In the genomic region with DNA sequence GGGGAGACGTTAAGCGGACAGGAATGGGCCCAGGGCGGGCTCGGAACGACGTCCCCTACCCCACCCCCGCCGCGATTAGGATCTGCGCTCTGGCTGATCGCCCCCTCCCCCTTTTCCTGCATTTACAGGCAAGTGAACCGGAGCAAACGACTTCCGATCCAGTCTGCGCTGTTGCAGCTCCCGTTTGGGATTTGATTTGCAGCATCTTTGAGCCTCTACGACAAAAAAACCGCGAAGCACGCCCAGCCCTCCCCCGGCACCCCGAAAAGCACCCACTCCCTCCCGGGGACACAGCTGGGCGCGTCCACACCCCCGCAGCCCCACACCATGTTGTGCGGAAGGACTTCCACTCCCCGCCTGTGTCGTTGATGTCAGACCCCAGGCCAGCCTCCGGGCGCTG, we compare ENCODE assay signal across 8 cellular contexts. TPM values are rescaled to one million over a fixed set of nuclear protein-coding genes. Genes with fewer than 3 reads are reported as not detected.
DNase-seq lines count a peak whose midpoint lies in the region; ATAC-seq and TF ChIP-seq lines count a peak whose summit lies in the region.
"Not testable (repeated sequence)": the region's sequence is repeated elsewhere in the genome, so short reads cannot be mapped to it uniquely, and the experiment has no call there.

No MANE protein-coding gene starts in this region.

- H3K27ac ChIP-seq in Peyer's patch, upper lobe of right lung: not testable (repeated sequence)

- intact Hi-C loops in activated T-helper 1 cell treated with anti-CD3 and anti-CD28 coated beads, Interleukin-12 subunit alpha, Interleukin-12 subunit beta, Interleukin-2, Interleukin-4 antibody, amounts not matched to agents 30 ng/mL and 10 ng/mL and 1 ng/mL, durations not matched to agents 14 hours and 24 hours and 36 hours (cut with micrococcal nuclease); Right ventricle myocardium superior (cut with DNase I); upper lobe of right lung (cut with DNase I): not testable (repeated sequence)

- H3K9me3 ChIP-seq in Peyer's patch, upper lobe of right lung: not testable (repeated sequence)

- H3K4me1 Mint-ChIP-seq in activated T-helper 1 cell treated with anti-CD3 and anti-CD28 coated beads, Interleukin-12 subunit alpha, Interleukin-12 subunit beta, Interleukin-2, Interleukin-4 antibody, amounts not matched to agents 30 ng/mL and 10 ng/mL and 1 ng/mL, durations not matched to agents 14 hours and 24 hours and 36 hours (ENCODE audit: low read depth): not testable (repeated sequence)

- peak overlapping the region; percentile 84 for H3K4me3 Mint-ChIP-seq in activated T-helper 1 cell treated with anti-CD3 and anti-CD28 coated beads, Interleukin-12 subunit alpha, Interleukin-12 subunit beta, Interleukin-2, Interleukin-4 antibody, amounts not matched to agents 30 ng/mL and 10 ng/mL and 1 ng/mL, durations not matched to agents 14 hours and 24 hours and 36 hours

- not testable (repeated sequence) for H3K36me3 Mint-ChIP-seq in activated T-helper 1 cell treated with anti-CD3 and anti-CD28 coated beads, Interleukin-12 subunit alpha, Interleukin-12 subunit beta, Interleukin-2, Interleukin-4 antibody, amounts not matched to agents 30 ng/mL and 10 ng/mL and 1 ng/mL, durations not matched to agents 14 hours and 24 hours and 36 hours (ENCODE audit: low read depth)

- TF ChIP-seq CTCF in Peyer's patch (IDR thresholded peaks at IDR 0.05); choroid plexus epithelial cell (conservative IDR thresholded peaks at IDR 0.05; ENCODE audit: low read depth, low read length); upper lobe of right lung (IDR thresholded peaks at IDR 0.05): not testable (repeated sequence)

- not testable (repeated sequence) for H3K4me1 ChIP-seq in Peyer's patch, upper lobe of right lung

- H3K27ac Mint-ChIP-seq in activated T-helper 1 cell treated with anti-CD3 and anti-CD28 coated beads, Interleukin-12 subunit alpha, Interleukin-12 subunit beta, Interleukin-2, Interleukin-4 antibody, amounts not matched to agents 30 ng/mL and 10 ng/mL and 1 ng/mL, durations not matched to agents 14 hours and 24 hours and 36 hours: not testable (repeated sequence)

- H3K4me3 ChIP-seq in Peyer's patch (peak overlapping the region in 2 of 4 donors; percentile 31 to 53), choroid plexus epithelial cell (ENCODE audit: low read depth, low read length) (peak overlapping the region; percentile 51), upper lobe of right lung (peak overlapping the region; percentile 39)

- not testable (repeated sequence) for H3K9me3 Mint-ChIP-seq in activated T-helper 1 cell treated with anti-CD3 and anti-CD28 coated beads, Interleukin-12 subunit alpha, Interleukin-12 subunit beta, Interleukin-2, Interleukin-4 antibody, amounts not matched to agents 30 ng/mL and 10 ng/mL and 1 ng/mL, durations not matched to agents 14 hours and 24 hours and 36 hours

- DNase-seq in ELR (ENCODE audit: low read depth) (peak; percentile 16), Peyer's patch (peak in 2 of 3 donors; percentile 27 to 37), choroid plexus epithelial cell (ENCODE audit: low read depth) (peak; percentile 18), Right ventricle myocardium superior (peak; percentile 36), lung microvascular endothelial cell (ENCODE audit: low read depth in 2 of 2) (peak; percentile 14 to 39), putamen (ENCODE audit: low spot score) (peak; percentile 0)
- peak; percentile 11 for DNase-seq in activated T-helper 1 cell treated with anti-CD3 and anti-CD28 coated beads, Interleukin-12 subunit alpha, Interleukin-12 subunit beta, Interleukin-2, Interleukin-4 antibody, amounts not matched to agents 30 ng/mL and 10 ng/mL and 1 ng/mL, durations not matched to agents 14 hours and 24 hours and 36 hours (ENCODE audit: low spot score)
- not testable (repeated sequence) for DNase-seq in upper lobe of right lung

- not testable (repeated sequence) for TF ChIP-seq POLR2A in Peyer's patch (IDR thresholded peaks at IDR 0.05)

- H3K27me3 Mint-ChIP-seq in activated T-helper 1 cell treated with anti-CD3 and anti-CD28 coated beads, Interleukin-12 subunit alpha, Interleukin-12 subunit beta, Interleukin-2, Interleukin-4 antibody, amounts not matched to agents 30 ng/mL and 10 ng/mL and 1 ng/mL, durations not matched to agents 14 hours and 24 hours and 36 hours (ENCODE audit: insufficient read depth): not testable (repeated sequence)

- H3K36me3 ChIP-seq in Peyer's patch, upper lobe of right lung: not testable (repeated sequence)

- not testable (repeated sequence) for ATAC-seq in Right ventricle myocardium superior (ENCODE audit: poor library complexity); upper lobe of right lung

- H3K27me3 ChIP-seq in Peyer's patch, upper lobe of right lung: not testable (repeated sequence)

RNA-seq across cellular contexts. Expression of a gene that starts 2.6 kb away (rescaled TPM):
- total RNA-seq in Peyer's patch (under 1 TPM in 1 of 4 donors, not detected in 3; 0.47 TPM), Right ventricle myocardium superior (not detected), lung microvascular endothelial cell (0.20 and 0.44 TPM in 2 replicates), upper lobe of right lung (not detected)
- total RNA-seq in activated T-helper 1 cell treated with anti-CD3 and anti-CD28 coated beads, Interleukin-12 subunit alpha, Interleukin-12 subunit beta, Interleukin-2, Interleukin-4 antibody, amounts not matched to agents 30 ng/mL and 10 ng/mL and 1 ng/mL, durations not matched to agents 14 hours and 24 hours and 36 hours: 11.3 and 15.2 TPM in 2 replicates
